ENCODE assay signal across 12 cellular contexts in genomic region chr12:91272456-91273063, GRCh38.
A peak's percentile ranks its signal among the peaks of the same experiment; 100 is the strongest.
DNase-seq lines count a peak whose midpoint lies in the region; ATAC-seq and TF ChIP-seq lines count a peak whose summit lies in the region.
"Had no signal": no experiment of that assay in that cellular context is flagged by ENCODE, and none has a peak within 500 bp of the region (broad histone marks: within the 10 kb centered on the region; RNA-seq: fewer than 3 reads in every experiment).

No MANE protein-coding gene starts in this region.

- intact Hi-C loops in lower lobe of right lung (cut with DNase I): no loop called here
- intact Hi-C loops in thyroid gland (cut with DNase I): no loop called here
- intact Hi-C loops in naive thymus-derived CD4-positive, alpha-beta T cell (cut with micrococcal nuclease): no loop called here

- H3K27me3 Mint-ChIP-seq in naive thymus-derived CD4-positive, alpha-beta T cell: peaks cover 0 to 41% (median 22%) of the 10 kb centered on the region in 5 donors

- TF ChIP-seq POLR2A in thyroid gland (IDR thresholded peaks at IDR 0.05): no peak
- TF ChIP-seq POLR2A in GM18505 (IDR thresholded peaks at IDR 0.05; ENCODE audit: borderline replicate concordance, extremely low read depth, insufficient read depth, insufficient read length): no peak

- H3K9me3 Mint-ChIP-seq in naive thymus-derived CD4-positive, alpha-beta T cell: peaks cover 0 to 2% (median 0%) of the 10 kb centered on the region in 11 donors
- H3K9me3 Mint-ChIP-seq: activated CD4-positive, alpha-beta T cell treated with anti-CD3 and anti-CD28 coated beads, Interleukin-2, amount 10 ng/mL, durations not matched to agents 7 days and 5 days; CD4-positive, alpha-beta T cell had no signal

- H3K4me1 ChIP-seq in SJSA1 (replicated peaks): peaks cover 63% of the 10 kb centered on the region
- H3K4me1 ChIP-seq in lower lobe of right lung: peaks cover 10% of the 10 kb centered on the region
- H3K4me1 ChIP-seq in thyroid gland: peaks cover 26 to 28% of the 10 kb centered on the region in 2 donors
- H3K4me1 ChIP-seq in naive thymus-derived CD4-positive, alpha-beta T cell (ENCODE audit: control insufficient read depth in 2 of 2, insufficient read depth in 2 of 2, low read length in 2 of 2): no peaks in the 10 kb centered on the region

- H3K27ac ChIP-seq in SJSA1 (peak overlapping the region; percentile 65), lower lobe of right lung (no peak overlapping the region), thyroid gland (peak overlapping the region in 1 of 3 donors; percentile 77)
- H3K27ac ChIP-seq in naive thymus-derived CD4-positive, alpha-beta T cell (ENCODE audit: low read depth, low read length): no peak overlapping the region

- H3K27me3 ChIP-seq in SJSA1 (replicated peaks) (no peaks in the 10 kb centered on the region), lower lobe of right lung (ENCODE audit: low read depth) (no peaks in the 10 kb centered on the region), thyroid gland (no peaks in the 10 kb centered on the region)
- H3K27me3 ChIP-seq in naive thymus-derived CD4-positive, alpha-beta T cell (ENCODE audit: control insufficient read depth in 2 of 2, insufficient read depth in 2 of 2, low read length in 2 of 2): no peaks in the 10 kb centered on the region

- no peaks in the 10 kb centered on the region for H3K4me1 Mint-ChIP-seq in naive thymus-derived CD4-positive, alpha-beta T cell
- H3K4me1 Mint-ChIP-seq: activated CD4-positive, alpha-beta T cell treated with anti-CD3 and anti-CD28 coated beads, Interleukin-2, amount 10 ng/mL, durations not matched to agents 7 days and 5 days had no signal

- peak; percentile 60 to 82 for ATAC-seq in lower lobe of right lung
- ATAC-seq in GM18505 (IDR thresholded peaks at IDR 0.05; ENCODE audit: unreplicated experiment): no peak
- ATAC-seq in naive thymus-derived CD4-positive, alpha-beta T cell: no peak
- ATAC-seq in GM21381 (IDR thresholded peaks at IDR 0.05; ENCODE audit: unreplicated experiment): no peak

- H3K36me3 Mint-ChIP-seq in naive thymus-derived CD4-positive, alpha-beta T cell: no peaks in the 10 kb centered on the region

- no peak overlapping the region for H3K4me3 ChIP-seq in SJSA1
- no peak overlapping the region for H3K4me3 ChIP-seq in fibroblast of pulmonary artery (replicated peaks; ENCODE audit: low read depth, low read length)
- H3K4me3 ChIP-seq in lower lobe of right lung: no peak overlapping the region
- no peak overlapping the region for H3K4me3 ChIP-seq in thyroid gland (replicated peaks in 1 of 3)
- no peak overlapping the region for H3K4me3 ChIP-seq in naive thymus-derived CD4-positive, alpha-beta T cell (ENCODE audit: low read length)

- no peak overlapping the region for H3K4me3 Mint-ChIP-seq in naive thymus-derived CD4-positive, alpha-beta T cell
- H3K4me3 Mint-ChIP-seq: activated CD4-positive, alpha-beta T cell treated with anti-CD3 and anti-CD28 coated beads, Interleukin-2, amount 10 ng/mL, durations not matched to agents 7 days and 5 days; CD4-positive, alpha-beta T cell had no signal

- H3K36me3 ChIP-seq in SJSA1: no peaks in the 10 kb centered on the region
- no peaks in the 10 kb centered on the region for H3K36me3 ChIP-seq in lower lobe of right lung
- H3K36me3 ChIP-seq in thyroid gland: no peaks in the 10 kb centered on the region
- no peaks in the 10 kb centered on the region for H3K36me3 ChIP-seq in naive thymus-derived CD4-positive, alpha-beta T cell (ENCODE audit: control insufficient read depth in 2 of 3, insufficient read depth in 3 of 3, low read length in 3 of 3)

- POLR2A ChIA-PET in naive thymus-derived CD4-positive, alpha-beta T cell (lab: Charles Lee): no interaction called here

- DNase-seq in SJSA1 (ENCODE audit: low read depth in 1 of 2, low spot score in 2 of 2) (peak; percentile 59 to 64), fibroblast of pulmonary artery (ENCODE audit: low read depth) (peak; percentile 83), lower lobe of right lung (peak; percentile 53), thyroid gland (peak; percentile 13 to 25), MV-4-11 (lab: John Stamatoyannopoulos, UW) (no peak)
- DNase-seq in naive thymus-derived CD4-positive, alpha-beta T cell: no peak
- DNase-seq: activated CD4-positive, alpha-beta T cell treated with anti-CD3 and anti-CD28 coated beads, Interleukin-2, amount 10 ng/mL, durations not matched to agents 7 days and 5 days; CD4-positive, alpha-beta T cell; cortex of kidney; stimulated activated CD4-positive, alpha-beta T cell treated with anti-CD3 and anti-CD28 coated beads, Interleukin-4, amount 100 ng/mL, for 24 hours had no signal

- 0 out of 2 replicates have a peak, but pooled peaks cover 4% of the 10 kb centered on the region for H3K9me3 ChIP-seq in SJSA1 (replicated peaks)
- no peaks in the 10 kb centered on the region for H3K9me3 ChIP-seq in lower lobe of right lung
- H3K9me3 ChIP-seq in thyroid gland: no peaks in the 10 kb centered on the region
- no peaks in the 10 kb centered on the region for H3K9me3 ChIP-seq in naive thymus-derived CD4-positive, alpha-beta T cell (ENCODE audit: control insufficient read depth in 2 of 3, low read length in 3 of 3)

- no peak overlapping the region for H3K27ac Mint-ChIP-seq in naive thymus-derived CD4-positive, alpha-beta T cell
- H3K27ac Mint-ChIP-seq: activated CD4-positive, alpha-beta T cell treated with anti-CD3 and anti-CD28 coated beads, Interleukin-2, amount 10 ng/mL, durations not matched to agents 7 days and 5 days; CD4-positive, alpha-beta T cell had no signal

- TF ChIP-seq CTCF in fibroblast of pulmonary artery (IDR thresholded peaks at IDR 0.05; ENCODE audit: low read length, missing control alignments) (no peak), lower lobe of right lung (IDR thresholded peaks at IDR 0.05) (no peak), thyroid gland (IDR thresholded peaks at IDR 0.05) (no peak)

- WGBS in thyroid gland, 2 donors: 76 to 89% methylated on average over 4 of the region's 4 CpGs

- CTCF ChIA-PET in naive thymus-derived CD4-positive, alpha-beta T cell (lab: Charles Lee): no interaction called here

Comparison
In these comparisons a context has a peak if more than half of its experiments do, and no peak if none do; other contexts are left out.
1. DNase-seq: peak in SJSA1 (2 of 2), fibroblast of pulmonary artery (single experiment), lower lobe of right lung (single experiment) and thyroid gland (2 of 2); none in naive thymus-derived CD4-positive, alpha-beta T cell (0 of 9) and MV-4-11 (single experiment).
2. ATAC-seq: peak in lower lobe of right lung (2 of 2); none in GM18505 (single experiment), naive thymus-derived CD4-positive, alpha-beta T cell (single experiment) and GM21381 (single experiment).